In the genomic region with DNA sequence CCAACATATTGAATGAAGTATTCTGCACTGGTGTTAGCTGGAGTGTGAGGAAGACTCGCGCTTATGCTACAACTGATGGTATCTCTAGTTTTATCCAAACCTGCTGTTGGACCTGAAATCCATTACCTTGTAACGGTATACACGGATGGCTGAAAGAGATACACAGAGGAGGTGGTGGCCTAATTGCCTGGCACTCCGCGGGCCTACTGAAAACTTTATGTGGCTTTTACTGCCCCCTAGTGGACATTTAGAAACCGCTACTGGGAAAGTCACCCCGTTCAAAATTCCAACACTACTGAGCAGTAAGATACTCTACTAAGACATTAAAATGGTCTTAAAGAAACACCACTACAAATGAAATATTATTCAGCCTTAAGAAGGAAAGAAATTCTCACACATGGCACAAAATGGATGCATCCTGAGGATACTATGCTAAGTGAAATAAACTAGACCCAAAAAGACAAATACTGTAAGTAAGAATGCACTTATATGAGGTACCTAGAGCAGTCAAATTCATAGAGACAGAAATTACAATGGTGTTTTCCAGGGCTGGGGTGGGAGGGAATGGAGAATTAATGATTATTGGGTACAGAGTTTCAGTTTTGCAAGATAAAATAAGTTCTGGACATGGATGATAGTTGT, we compare ENCODE assay signal across 9 cellular contexts.
DNase-seq lines count a peak whose midpoint lies in the region; ATAC-seq and TF ChIP-seq lines count a peak whose summit lies in the region.
"Had no signal": no experiment of that assay in that cellular context is flagged by ENCODE, and none has a peak within 500 bp of the region (broad histone marks: within the 10 kb centered on the region; RNA-seq: fewer than 3 reads in every experiment).

No MANE protein-coding gene starts in this region.

- peaks cover 5% of the 10 kb centered on the region for H3K4me1 Mint-ChIP-seq in type B pancreatic cell (ENCODE audit: unreplicated experiment)
- H3K4me1 Mint-ChIP-seq: activated naive CD4-positive, alpha-beta T cell treated with anti-CD3 and anti-CD28 coated beads, Interleukin-2, amount 50 U/mL, for 24 hours had no signal

- H3K9me3 Mint-ChIP-seq in type B pancreatic cell: no peaks in the 10 kb centered on the region
- H3K9me3 Mint-ChIP-seq: activated naive CD4-positive, alpha-beta T cell treated with anti-CD3 and anti-CD28 coated beads, Interleukin-2, amount 50 U/mL, for 24 hours had no signal

- DNase-seq in DMS53 treated with DMSO at 0.1 percent for 48 hours (lab: John Stamatoyannopoulos, UW; ENCODE audit: unreplicated experiment) (peak; percentile 60), NCI-H69 (lab: John Stamatoyannopoulos, UW) (peak; percentile 86), fibroblast of lung (ENCODE audit: low read depth in 2 of 2) (peak; percentile 57 to 87), type B pancreatic cell (ENCODE audit: extremely low spot score, unreplicated experiment) (no peak)
- peak; percentile 34 for DNase-seq in activated CD8-positive, alpha-beta memory T cell treated with anti-CD3 and anti-CD28 coated beads, Interleukin-2, amount 50 U/mL, for 4 hours

- H3K9ac ChIP-seq in fibroblast of lung (ENCODE audit: insufficient read depth, low read length) (no peak overlapping the region), neural cell (ENCODE audit: low read length) (no peak overlapping the region)

- H3K4me2 ChIP-seq in fibroblast of lung (ENCODE audit: extremely low read depth, insufficient read depth, low read length) (no peak overlapping the region), neural cell (ENCODE audit: low read length) (no peak overlapping the region)

- H3K36me3 ChIP-seq in fibroblast of lung (ENCODE audit: control insufficient read depth, insufficient read depth, low read length) (peaks cover 2% of the 10 kb centered on the region), neural cell (ENCODE audit: insufficient read depth, low read length) (no peaks in the 10 kb centered on the region)

- H4K20me1 ChIP-seq in fibroblast of lung (ENCODE audit: control insufficient read depth, extremely low read depth, insufficient read depth, low read length) (no peaks in the 10 kb centered on the region), neural cell (ENCODE audit: insufficient read depth) (no peaks in the 10 kb centered on the region)

- ATAC-seq in HG03439 (IDR thresholded peaks at IDR 0.05; ENCODE audit: unreplicated experiment) (peak; percentile 53), HG03521 (IDR thresholded peaks at IDR 0.05; ENCODE audit: unreplicated experiment) (no peak)

- H3K9me2 ChIP-seq in neural cell (ENCODE audit: insufficient read depth, low read length): no peaks in the 10 kb centered on the region

- H3F3A ChIP-seq in neural cell (ENCODE audit: insufficient read depth, low read length, poor library complexity, severe bottlenecking): no peaks in the 10 kb centered on the region

- H3K4me1 ChIP-seq in fibroblast of lung (ENCODE audit: control insufficient read depth, extremely low read depth, insufficient read depth, low read length): no peaks in the 10 kb centered on the region

- peak; percentile 95 for TF ChIP-seq RAD21 in neural cell (conservative IDR thresholded peaks at IDR 0.05)

- no peaks in the 10 kb centered on the region for H3K36me3 Mint-ChIP-seq in type B pancreatic cell

- no peaks in the 10 kb centered on the region for H3K9me3 ChIP-seq in fibroblast of lung (ENCODE audit: control insufficient read depth, insufficient read depth, low read depth, low read length)
- no peaks in the 10 kb centered on the region for H3K9me3 ChIP-seq in neural cell (ENCODE audit: low read length)

- no peaks in the 10 kb centered on the region for H3K27me3 Mint-ChIP-seq in type B pancreatic cell
- H3K27me3 Mint-ChIP-seq: activated naive CD4-positive, alpha-beta T cell treated with anti-CD3 and anti-CD28 coated beads, Interleukin-2, amount 50 U/mL, for 24 hours had no signal

- no peak for TF ChIP-seq EP300 in neural cell (conservative IDR thresholded peaks at IDR 0.05; ENCODE audit: poor library complexity, severe bottlenecking)

- H3K27ac ChIP-seq in fibroblast of lung (ENCODE audit: insufficient read depth, low read length) (no peak overlapping the region), neural cell (ENCODE audit: low read length) (no peak overlapping the region)

- H2AFZ ChIP-seq in fibroblast of lung (ENCODE audit: low read length) (no peak overlapping the region), neural cell (ENCODE audit: low read depth, low read length) (no peak overlapping the region)

- no peak overlapping the region for H3K4me3 Mint-ChIP-seq in type B pancreatic cell
- H3K4me3 Mint-ChIP-seq: activated naive CD4-positive, alpha-beta T cell treated with anti-CD3 and anti-CD28 coated beads, Interleukin-2, amount 50 U/mL, for 24 hours had no signal

- H3K4me3 ChIP-seq in fibroblast of lung (replicated peaks in 1 of 4; ENCODE audit: control extremely low read depth in 1 of 4, insufficient read depth in 1 of 4, low read depth in 3 of 4, low read length in 4 of 4) (no peak overlapping the region), neural cell (ENCODE audit: low read length) (no peak overlapping the region)

- H3K27me3 ChIP-seq in fibroblast of lung (ENCODE audit: control insufficient read depth, insufficient read depth, low read length) (no peaks in the 10 kb centered on the region), neural cell (ENCODE audit: insufficient read depth, low read depth, low read length) (no peaks in the 10 kb centered on the region)

- H3K79me2 ChIP-seq in fibroblast of lung (ENCODE audit: control insufficient read depth, insufficient read depth, low read length): no peaks in the 10 kb centered on the region
- no peaks in the 10 kb centered on the region for H3K79me2 ChIP-seq in neural cell (replicated peaks; ENCODE audit: insufficient read depth, low read length)

- no peak overlapping the region for H3K27ac Mint-ChIP-seq in type B pancreatic cell
- H3K27ac Mint-ChIP-seq: activated naive CD4-positive, alpha-beta T cell treated with anti-CD3 and anti-CD28 coated beads, Interleukin-2, amount 50 U/mL, for 24 hours had no signal

- peak; percentile 70 to 73 for TF ChIP-seq CTCF in fibroblast of lung (conservative IDR thresholded peaks at IDR 0.05 in 1 of 2, IDR thresholded peaks at IDR 0.05 in 1 of 2; ENCODE audit: low read depth in 1 of 2, low read length in 2 of 2)
- peak; percentile 93 for TF ChIP-seq CTCF in neural cell (IDR thresholded peaks at IDR 0.05; ENCODE audit: poor library complexity, severe bottlenecking)
- peak; percentile 94 for TF ChIP-seq CTCF in type B pancreatic cell (conservative IDR thresholded peaks at IDR 0.05)

TF ChIP-seq in neural cell, 6 proteins besides CTCF, POLR2A, EP300 and RAD21:
- peak; percentile 96 for TF ChIP-seq SMC3 (conservative IDR thresholded peaks at IDR 0.05; ENCODE audit: poor library complexity)
- no peak for TF ChIP-seq POLR2AphosphoS5 (IDR thresholded peaks at IDR 0.05)
